ENCODE assay signal across 1 cellular context in the genomic region with DNA sequence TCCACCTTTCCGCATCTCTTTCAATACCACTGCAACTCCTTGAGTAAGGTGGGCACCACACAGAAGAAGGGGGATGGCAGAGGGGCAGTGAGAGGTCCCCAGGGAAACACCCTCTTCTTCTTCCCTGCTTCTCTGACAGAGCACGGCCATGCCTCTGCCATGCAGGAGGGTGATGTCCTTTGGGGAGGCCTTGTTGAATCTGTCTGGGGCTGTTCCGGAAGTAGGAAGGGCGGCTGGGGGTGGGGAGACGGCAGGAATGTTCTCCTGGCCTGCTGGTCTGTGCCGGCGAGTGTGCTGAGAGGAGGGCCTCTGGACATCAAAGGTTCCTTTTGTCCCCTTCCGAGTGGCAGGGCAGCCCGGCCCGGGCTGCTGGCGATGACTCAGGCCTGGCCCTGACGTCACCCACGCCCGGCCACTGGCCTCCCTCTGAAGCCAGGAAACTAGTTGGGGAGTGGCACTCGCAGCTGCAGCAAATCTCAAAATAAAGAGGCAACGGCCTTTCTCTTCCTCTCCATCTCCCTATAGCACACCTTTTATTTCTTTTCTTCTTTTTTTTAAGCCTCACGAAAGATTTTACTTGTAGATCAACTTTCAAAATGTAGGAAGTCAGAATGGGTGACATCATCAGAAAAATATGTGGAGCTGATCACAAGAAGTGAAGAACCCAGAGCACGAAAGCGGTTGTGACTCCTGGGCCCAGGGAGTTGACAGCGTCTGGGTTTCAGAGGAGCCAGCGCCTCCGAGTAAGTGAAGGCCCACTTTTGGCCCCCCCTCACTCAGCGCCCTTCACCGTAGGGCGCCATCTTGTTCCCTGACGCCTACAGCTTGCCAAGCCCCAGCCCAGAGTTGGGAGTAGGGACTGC.
TF ChIP-seq lines count a peak whose summit lies in the region.

A gene with protein sequence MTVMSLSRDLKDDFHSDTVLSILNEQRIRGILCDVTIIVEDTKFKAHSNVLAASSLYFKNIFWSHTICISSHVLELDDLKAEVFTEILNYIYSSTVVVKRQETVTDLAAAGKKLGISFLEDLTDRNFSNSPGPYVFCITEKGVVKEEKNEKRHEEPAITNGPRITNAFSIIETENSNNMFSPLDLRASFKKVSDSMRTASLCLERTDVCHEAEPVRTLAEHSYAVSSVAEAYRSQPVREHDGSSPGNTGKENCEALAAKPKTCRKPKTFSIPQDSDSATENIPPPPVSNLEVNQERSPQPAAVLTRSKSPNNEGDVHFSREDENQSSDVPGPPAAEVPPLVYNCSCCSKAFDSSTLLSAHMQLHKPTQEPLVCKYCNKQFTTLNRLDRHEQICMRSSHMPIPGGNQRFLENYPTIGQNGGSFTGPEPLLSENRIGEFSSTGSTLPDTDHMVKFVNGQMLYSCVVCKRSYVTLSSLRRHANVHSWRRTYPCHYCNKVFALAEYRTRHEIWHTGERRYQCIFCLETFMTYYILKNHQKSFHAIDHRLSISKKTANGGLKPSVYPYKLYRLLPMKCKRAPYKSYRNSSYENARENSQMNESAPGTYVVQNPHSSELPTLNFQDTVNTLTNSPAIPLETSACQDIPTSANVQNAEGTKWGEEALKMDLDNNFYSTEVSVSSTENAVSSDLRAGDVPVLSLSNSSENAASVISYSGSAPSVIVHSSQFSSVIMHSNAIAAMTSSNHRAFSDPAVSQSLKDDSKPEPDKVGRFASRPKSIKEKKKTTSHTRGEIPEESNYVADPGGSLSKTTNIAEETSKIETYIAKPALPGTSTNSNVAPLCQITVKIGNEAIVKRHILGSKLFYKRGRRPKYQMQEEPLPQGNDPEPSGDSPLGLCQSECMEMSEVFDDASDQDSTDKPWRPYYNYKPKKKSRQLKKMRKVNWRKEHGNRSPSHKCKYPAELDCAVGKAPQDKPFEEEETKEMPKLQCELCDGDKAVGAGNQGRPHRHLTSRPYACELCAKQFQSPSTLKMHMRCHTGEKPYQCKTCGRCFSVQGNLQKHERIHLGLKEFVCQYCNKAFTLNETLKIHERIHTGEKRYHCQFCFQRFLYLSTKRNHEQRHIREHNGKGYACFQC (N-terminal part only) (plus strand): TSS at position 443 of the 863 bp plus-strand sequence. CDS start 73,885 bp downstream, outside the sequence.

TF ChIP-seq in K562, 482 proteins besides CTCF, POLR2A, EP300 and RAD21 (continued from another document and continues in another):
- TF ChIP-seq, protein P1, sequence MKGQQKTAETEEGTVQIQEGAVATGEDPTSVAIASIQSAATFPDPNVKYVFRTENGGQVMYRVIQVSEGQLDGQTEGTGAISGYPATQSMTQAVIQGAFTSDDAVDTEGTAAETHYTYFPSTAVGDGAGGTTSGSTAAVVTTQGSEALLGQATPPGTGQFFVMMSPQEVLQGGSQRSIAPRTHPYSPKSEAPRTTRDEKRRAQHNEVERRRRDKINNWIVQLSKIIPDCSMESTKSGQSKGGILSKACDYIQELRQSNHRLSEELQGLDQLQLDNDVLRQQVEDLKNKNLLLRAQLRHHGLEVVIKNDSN (CRISPR knock-in tag; IDR thresholded peaks at IDR 0.05), result 0 out of 2 replicates have a peak, but pooled peaks have one; percentile 7
- TF ChIP-seq ZNF644 (tag; IDR thresholded peaks at IDR 0.05; ENCODE audit: low read depth) (peak; percentile 79; the same call in 1 of the 2 replicates), JUND (IDR thresholded peaks at IDR 0.05; ENCODE audit: borderline replicate concordance, low read depth, low read length) (peak; percentile 97), JUND (tag; IDR thresholded peaks at IDR 0.05; ENCODE audit: borderline replicate concordance, low read depth, low read length) (peak; percentile 98), LEF1 (IDR thresholded peaks at IDR 0.05) (peak; percentile 98), TBL1XR1 (IDR thresholded peaks at IDR 0.05; ENCODE audit: low read length in 2 of 2) (peak in 1 of 2 experiments; percentile 41; a peak in 1 of 4 replicates), GABPA (tag; conservative IDR thresholded peaks at IDR 0.05; ENCODE audit: low read depth) (peak; percentile 71), RCOR1 (IDR thresholded peaks at IDR 0.05; ENCODE audit: borderline replicate concordance in 1 of 2, low read depth in 2 of 2, low read length in 2 of 2) (no peak; a peak in 1 of 4 replicates), NRF1 (conservative IDR thresholded peaks at IDR 0.05 in 1 of 2, IDR thresholded peaks at IDR 0.05 in 1 of 2) (peak; percentile 55 to 56; a peak in 2 of 4 replicates), NFE2 (IDR thresholded peaks at IDR 0.05; ENCODE audit: low read depth) (peak; percentile 77), KLF13 (tag; IDR thresholded peaks at IDR 0.05; ENCODE audit: borderline replicate concordance, low read depth) (peak; percentile 30; the same call in 1 of the 2 replicates), RB1 (IDR thresholded peaks at IDR 0.05; ENCODE audit: low read depth) (peak; percentile 45), ZNF175 (CRISPR knock-in tag; IDR thresholded peaks at IDR 0.05; ENCODE audit: low read depth) (peak; percentile 87; the same call in 1 of the 2 replicates)
- TF ChIP-seq, protein P2, sequence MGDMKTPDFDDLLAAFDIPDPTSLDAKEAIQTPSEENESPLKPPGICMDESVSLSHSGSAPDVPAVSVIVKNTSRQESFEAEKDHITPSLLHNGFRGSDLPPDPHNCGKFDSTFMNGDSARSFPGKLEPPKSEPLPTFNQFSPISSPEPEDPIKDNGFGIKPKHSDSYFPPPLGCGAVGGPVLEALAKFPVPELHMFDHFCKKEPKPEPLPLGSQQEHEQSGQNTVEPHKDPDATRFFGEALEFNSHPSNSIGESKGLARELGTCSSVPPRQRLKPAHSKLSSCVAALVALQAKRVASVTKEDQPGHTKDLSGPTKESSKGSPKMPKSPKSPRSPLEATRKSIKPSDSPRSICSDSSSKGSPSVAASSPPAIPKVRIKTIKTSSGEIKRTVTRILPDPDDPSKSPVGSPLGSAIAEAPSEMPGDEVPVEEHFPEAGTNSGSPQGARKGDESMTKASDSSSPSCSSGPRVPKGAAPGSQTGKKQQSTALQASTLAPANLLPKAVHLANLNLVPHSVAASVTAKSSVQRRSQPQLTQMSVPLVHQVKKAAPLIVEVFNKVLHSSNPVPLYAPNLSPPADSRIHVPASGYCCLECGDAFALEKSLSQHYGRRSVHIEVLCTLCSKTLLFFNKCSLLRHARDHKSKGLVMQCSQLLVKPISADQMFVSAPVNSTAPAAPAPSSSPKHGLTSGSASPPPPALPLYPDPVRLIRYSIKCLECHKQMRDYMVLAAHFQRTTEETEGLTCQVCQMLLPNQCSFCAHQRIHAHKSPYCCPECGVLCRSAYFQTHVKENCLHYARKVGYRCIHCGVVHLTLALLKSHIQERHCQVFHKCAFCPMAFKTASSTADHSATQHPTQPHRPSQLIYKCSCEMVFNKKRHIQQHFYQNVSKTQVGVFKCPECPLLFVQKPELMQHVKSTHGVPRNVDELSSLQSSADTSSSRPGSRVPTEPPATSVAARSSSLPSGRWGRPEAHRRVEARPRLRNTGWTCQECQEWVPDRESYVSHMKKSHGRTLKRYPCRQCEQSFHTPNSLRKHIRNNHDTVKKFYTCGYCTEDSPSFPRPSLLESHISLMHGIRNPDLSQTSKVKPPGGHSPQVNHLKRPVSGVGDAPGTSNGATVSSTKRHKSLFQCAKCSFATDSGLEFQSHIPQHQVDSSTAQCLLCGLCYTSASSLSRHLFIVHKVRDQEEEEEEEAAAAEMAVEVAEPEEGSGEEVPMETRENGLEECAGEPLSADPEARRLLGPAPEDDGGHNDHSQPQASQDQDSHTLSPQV (IDR thresholded peaks at IDR 0.05), result peak; percentile 96
- TF ChIP-seq, protein P3, sequence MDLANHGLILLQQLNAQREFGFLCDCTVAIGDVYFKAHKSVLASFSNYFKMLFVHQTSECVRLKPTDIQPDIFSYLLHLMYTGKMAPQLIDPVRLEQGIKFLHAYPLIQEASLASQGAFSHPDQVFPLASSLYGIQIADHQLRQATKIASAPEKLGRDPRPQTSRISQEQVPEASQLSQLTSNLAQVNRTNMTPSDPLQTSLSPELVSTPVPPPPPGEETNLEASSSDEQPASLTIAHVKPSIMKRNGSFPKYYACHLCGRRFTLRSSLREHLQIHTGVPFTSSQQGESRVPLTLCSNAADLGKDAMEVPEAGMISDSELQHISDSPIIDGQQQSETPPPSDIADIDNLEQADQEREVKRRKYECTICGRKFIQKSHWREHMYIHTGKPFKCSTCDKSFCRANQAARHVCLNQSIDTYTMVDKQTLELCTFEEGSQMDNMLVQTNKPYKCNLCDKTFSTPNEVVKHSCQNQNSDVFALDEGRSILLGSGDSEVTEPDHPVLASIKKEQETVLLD (IDR thresholded peaks at IDR 0.05), result peak; percentile 58; the same call in 1 of the 2 replicates
- TF ChIP-seq, protein P4, sequence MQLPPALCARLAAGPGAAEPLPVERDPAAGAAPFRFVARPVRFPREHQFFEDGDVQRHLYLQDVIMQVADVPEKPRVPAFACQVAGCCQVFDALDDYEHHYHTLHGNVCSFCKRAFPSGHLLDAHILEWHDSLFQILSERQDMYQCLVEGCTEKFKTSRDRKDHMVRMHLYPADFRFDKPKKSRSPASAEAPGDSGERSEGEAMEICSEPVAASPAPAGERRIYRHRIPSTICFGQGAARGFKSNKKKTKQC (CRISPR knock-in tag; IDR thresholded peaks at IDR 0.05), result peak; percentile 73; the same call in 1 of the 2 replicates
- TF ChIP-seq, protein P5, sequence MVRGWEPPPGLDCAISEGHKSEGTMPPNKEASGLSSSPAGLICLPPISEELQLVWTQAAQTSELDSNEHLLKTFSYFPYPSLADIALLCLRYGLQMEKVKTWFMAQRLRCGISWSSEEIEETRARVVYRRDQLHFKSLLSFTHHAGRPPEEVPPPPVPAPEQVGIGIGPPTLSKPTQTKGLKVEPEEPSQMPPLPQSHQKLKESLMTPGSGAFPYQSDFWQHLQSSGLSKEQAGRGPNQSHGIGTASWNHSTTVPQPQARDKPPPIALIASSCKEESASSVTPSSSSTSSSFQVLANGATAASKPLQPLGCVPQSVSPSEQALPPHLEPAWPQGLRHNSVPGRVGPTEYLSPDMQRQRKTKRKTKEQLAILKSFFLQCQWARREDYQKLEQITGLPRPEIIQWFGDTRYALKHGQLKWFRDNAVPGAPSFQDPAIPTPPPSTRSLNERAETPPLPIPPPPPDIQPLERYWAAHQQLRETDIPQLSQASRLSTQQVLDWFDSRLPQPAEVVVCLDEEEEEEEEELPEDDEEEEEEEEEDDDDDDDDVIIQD (CRISPR knock-in tag; IDR thresholded peaks at IDR 0.05), result peak; percentile 29; the same call in 1 of the 2 replicates
- TF ChIP-seq, protein P6, sequence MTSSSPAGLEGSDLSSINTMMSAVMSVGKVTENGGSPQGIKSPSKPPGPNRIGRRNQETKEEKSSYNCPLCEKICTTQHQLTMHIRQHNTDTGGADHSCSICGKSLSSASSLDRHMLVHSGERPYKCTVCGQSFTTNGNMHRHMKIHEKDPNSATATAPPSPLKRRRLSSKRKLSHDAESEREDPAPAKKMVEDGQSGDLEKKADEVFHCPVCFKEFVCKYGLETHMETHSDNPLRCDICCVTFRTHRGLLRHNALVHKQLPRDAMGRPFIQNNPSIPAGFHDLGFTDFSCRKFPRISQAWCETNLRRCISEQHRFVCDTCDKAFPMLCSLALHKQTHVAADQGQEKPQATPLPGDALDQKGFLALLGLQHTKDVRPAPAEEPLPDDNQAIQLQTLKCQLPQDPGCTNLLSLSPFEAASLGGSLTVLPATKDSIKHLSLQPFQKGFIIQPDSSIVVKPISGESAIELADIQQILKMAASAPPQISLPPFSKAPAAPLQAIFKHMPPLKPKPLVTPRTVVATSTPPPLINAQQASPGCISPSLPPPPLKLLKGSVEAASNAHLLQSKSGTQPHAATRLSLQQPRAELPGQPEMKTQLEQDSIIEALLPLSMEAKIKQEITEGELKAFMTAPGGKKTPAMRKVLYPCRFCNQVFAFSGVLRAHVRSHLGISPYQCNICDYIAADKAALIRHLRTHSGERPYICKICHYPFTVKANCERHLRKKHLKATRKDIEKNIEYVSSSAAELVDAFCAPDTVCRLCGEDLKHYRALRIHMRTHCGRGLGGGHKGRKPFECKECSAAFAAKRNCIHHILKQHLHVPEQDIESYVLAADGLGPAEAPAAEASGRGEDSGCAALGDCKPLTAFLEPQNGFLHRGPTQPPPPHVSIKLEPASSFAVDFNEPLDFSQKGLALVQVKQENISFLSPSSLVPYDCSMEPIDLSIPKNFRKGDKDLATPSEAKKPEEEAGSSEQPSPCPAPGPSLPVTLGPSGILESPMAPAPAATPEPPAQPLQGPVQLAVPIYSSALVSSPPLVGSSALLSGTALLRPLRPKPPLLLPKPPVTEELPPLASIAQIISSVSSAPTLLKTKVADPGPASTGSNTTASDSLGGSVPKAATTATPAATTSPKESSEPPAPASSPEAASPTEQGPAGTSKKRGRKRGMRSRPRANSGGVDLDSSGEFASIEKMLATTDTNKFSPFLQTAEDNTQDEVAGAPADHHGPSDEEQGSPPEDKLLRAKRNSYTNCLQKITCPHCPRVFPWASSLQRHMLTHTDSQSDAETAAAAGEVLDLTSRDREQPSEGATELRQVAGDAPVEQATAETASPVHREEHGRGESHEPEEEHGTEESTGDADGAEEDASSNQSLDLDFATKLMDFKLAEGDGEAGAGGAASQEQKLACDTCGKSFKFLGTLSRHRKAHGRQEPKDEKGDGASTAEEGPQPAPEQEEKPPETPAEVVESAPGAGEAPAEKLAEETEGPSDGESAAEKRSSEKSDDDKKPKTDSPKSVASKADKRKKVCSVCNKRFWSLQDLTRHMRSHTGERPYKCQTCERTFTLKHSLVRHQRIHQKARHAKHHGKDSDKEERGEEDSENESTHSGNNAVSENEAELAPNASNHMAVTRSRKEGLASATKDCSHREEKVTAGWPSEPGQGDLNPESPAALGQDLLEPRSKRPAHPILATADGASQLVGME (CRISPR knock-in tag; IDR thresholded peaks at IDR 0.05), result peak; percentile 72; the same call in 1 of the 2 replicates
- TF ChIP-seq, protein P7, sequence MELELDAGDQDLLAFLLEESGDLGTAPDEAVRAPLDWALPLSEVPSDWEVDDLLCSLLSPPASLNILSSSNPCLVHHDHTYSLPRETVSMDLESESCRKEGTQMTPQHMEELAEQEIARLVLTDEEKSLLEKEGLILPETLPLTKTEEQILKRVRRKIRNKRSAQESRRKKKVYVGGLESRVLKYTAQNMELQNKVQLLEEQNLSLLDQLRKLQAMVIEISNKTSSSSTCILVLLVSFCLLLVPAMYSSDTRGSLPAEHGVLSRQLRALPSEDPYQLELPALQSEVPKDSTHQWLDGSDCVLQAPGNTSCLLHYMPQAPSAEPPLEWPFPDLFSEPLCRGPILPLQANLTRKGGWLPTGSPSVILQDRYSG (tag; conservative IDR thresholded peaks at IDR 0.05; ENCODE audit: low read depth), result peak; percentile 86
- TF ChIP-seq, protein P8, sequence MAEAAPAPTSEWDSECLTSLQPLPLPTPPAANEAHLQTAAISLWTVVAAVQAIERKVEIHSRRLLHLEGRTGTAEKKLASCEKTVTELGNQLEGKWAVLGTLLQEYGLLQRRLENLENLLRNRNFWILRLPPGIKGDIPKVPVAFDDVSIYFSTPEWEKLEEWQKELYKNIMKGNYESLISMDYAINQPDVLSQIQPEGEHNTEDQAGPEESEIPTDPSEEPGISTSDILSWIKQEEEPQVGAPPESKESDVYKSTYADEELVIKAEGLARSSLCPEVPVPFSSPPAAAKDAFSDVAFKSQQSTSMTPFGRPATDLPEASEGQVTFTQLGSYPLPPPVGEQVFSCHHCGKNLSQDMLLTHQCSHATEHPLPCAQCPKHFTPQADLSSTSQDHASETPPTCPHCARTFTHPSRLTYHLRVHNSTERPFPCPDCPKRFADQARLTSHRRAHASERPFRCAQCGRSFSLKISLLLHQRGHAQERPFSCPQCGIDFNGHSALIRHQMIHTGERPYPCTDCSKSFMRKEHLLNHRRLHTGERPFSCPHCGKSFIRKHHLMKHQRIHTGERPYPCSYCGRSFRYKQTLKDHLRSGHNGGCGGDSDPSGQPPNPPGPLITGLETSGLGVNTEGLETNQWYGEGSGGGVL (CRISPR knock-in tag; IDR thresholded peaks at IDR 0.05), result 0 out of 2 replicates have a peak, but pooled peaks have one; percentile 36
- TF ChIP-seq, protein P9, sequence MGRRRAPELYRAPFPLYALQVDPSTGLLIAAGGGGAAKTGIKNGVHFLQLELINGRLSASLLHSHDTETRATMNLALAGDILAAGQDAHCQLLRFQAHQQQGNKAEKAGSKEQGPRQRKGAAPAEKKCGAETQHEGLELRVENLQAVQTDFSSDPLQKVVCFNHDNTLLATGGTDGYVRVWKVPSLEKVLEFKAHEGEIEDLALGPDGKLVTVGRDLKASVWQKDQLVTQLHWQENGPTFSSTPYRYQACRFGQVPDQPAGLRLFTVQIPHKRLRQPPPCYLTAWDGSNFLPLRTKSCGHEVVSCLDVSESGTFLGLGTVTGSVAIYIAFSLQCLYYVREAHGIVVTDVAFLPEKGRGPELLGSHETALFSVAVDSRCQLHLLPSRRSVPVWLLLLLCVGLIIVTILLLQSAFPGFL (CRISPR knock-in tag; IDR thresholded peaks at IDR 0.05), result no peak
